ENCODE assay signal across 32 cellular contexts in genomic region chr9:133640160-133640559, GRCh38. TPM values are rescaled to one million over a fixed set of nuclear protein-coding genes. Genes with fewer than 3 reads are reported as not detected.
"Had no signal": no experiment of that assay in that cellular context is flagged by ENCODE, and none has a peak within 500 bp of the region (broad histone marks: within the 10 kb centered on the region; RNA-seq: fewer than 3 reads in every experiment).

No MANE protein-coding gene starts in this region.

- H3K27me3 ChIP-seq: SJCRH30 had no signal

- H3K4me3 ChIP-seq: PC-9, SJCRH30, SK-N-MC had no signal

- FAIRE-seq: RCC 7860 had no signal

- H3K36me3 ChIP-seq: SJCRH30 had no signal

- H3K27ac ChIP-seq: PC-9, RWPE1, SJCRH30, SK-N-MC had no signal

- DNase-seq: Karpas-422, MM.1S, MV-4-11, NCI-H1092, NCI-H1105, NCI-H1417 treated with DMSO at 0.1 percent for 48 hours, NCI-H1436 treated with DMSO at 0.1 percent for 48 hours, NCI-H187 treated with DMSO at 0.1 percent for 48 hours, NCI-H2029, NCI-H2081, NCI-H2227 treated with DMSO at 0.1 percent for 48 hours, NCI-H345, NCI-H446, NCI-H510A treated with DMSO at 0.1 percent for 48 hours, NCI-H524 treated with DMSO at 0.1 percent for 48 hours, NCI-H526 treated with DMSO at 0.1 percent for 48 hours, PC-9, SHP77, SIG-M5, SJCRH30 had no signal

- ATAC-seq: Panc1, Right ventricle myocardium inferior, SK-N-SH treated with all-trans-retinoic acid at 6 μM for 48 hours had no signal

- H3K4me2 ChIP-seq: PC-9 had no signal

- H3K9me3 ChIP-seq: SJCRH30 had no signal

- H2AFZ ChIP-seq: PC-9 had no signal

RNA-seq across cellular contexts. Expression of gene DBH, which starts 4.0 kb away (rescaled TPM):
- total RNA-seq: LHCN-M2, MCF 10A, NCI-H460, OCI-LY7, PC-9, Right ventricle myocardium inferior, RPMI7951, SK-MEL-5 had no signal

RNA-seq across cellular contexts. Expression of gene FAM163B, which starts 31.0 kb away (rescaled TPM):
- total RNA-seq: LHCN-M2, MCF 10A, NCI-H460, PC-9, SK-MEL-5 had no signal
